Comparison of ENCODE assay signal across 1 cellular context in the genomic region with DNA sequence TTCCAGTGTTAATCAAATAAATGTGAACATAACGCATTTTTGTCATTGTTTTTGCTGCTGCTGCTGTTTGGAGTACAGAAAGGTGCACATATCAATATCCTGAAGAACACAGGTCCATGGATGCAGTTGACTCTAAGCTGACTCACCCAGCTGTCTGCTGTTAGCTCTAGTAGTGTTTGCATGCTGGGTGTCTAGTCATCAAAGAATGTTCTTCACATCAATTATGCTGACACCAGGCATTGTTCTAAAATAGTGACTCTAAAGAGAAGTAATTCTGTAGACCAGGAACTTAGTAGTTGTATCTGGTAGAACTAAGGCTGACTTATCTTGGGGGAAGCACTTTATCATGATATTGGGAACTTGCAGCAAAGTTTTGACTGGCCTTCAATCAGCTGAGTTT.
TF ChIP-seq lines count a peak whose summit lies in the region.

No MANE protein-coding gene starts in this region.

TF ChIP-seq in GM23338, 12 proteins besides CTCF, POLR2A, EP300 and RAD21 (continued from another document):
- TF ChIP-seq JUNB (IDR thresholded peaks at IDR 0.05; ENCODE audit: unreplicated experiment): no peak
- TF ChIP-seq ZNF331 (CRISPR knock-in tag; IDR thresholded peaks at IDR 0.05; ENCODE audit: low read depth): no peak
- TF ChIP-seq STAT1 (IDR thresholded peaks at IDR 0.05; ENCODE audit: unreplicated experiment): no peak
- no peak for TF ChIP-seq POLR2AphosphoS5 (IDR thresholded peaks at IDR 0.05; ENCODE audit: low read depth)
- TF ChIP-seq, protein P1, sequence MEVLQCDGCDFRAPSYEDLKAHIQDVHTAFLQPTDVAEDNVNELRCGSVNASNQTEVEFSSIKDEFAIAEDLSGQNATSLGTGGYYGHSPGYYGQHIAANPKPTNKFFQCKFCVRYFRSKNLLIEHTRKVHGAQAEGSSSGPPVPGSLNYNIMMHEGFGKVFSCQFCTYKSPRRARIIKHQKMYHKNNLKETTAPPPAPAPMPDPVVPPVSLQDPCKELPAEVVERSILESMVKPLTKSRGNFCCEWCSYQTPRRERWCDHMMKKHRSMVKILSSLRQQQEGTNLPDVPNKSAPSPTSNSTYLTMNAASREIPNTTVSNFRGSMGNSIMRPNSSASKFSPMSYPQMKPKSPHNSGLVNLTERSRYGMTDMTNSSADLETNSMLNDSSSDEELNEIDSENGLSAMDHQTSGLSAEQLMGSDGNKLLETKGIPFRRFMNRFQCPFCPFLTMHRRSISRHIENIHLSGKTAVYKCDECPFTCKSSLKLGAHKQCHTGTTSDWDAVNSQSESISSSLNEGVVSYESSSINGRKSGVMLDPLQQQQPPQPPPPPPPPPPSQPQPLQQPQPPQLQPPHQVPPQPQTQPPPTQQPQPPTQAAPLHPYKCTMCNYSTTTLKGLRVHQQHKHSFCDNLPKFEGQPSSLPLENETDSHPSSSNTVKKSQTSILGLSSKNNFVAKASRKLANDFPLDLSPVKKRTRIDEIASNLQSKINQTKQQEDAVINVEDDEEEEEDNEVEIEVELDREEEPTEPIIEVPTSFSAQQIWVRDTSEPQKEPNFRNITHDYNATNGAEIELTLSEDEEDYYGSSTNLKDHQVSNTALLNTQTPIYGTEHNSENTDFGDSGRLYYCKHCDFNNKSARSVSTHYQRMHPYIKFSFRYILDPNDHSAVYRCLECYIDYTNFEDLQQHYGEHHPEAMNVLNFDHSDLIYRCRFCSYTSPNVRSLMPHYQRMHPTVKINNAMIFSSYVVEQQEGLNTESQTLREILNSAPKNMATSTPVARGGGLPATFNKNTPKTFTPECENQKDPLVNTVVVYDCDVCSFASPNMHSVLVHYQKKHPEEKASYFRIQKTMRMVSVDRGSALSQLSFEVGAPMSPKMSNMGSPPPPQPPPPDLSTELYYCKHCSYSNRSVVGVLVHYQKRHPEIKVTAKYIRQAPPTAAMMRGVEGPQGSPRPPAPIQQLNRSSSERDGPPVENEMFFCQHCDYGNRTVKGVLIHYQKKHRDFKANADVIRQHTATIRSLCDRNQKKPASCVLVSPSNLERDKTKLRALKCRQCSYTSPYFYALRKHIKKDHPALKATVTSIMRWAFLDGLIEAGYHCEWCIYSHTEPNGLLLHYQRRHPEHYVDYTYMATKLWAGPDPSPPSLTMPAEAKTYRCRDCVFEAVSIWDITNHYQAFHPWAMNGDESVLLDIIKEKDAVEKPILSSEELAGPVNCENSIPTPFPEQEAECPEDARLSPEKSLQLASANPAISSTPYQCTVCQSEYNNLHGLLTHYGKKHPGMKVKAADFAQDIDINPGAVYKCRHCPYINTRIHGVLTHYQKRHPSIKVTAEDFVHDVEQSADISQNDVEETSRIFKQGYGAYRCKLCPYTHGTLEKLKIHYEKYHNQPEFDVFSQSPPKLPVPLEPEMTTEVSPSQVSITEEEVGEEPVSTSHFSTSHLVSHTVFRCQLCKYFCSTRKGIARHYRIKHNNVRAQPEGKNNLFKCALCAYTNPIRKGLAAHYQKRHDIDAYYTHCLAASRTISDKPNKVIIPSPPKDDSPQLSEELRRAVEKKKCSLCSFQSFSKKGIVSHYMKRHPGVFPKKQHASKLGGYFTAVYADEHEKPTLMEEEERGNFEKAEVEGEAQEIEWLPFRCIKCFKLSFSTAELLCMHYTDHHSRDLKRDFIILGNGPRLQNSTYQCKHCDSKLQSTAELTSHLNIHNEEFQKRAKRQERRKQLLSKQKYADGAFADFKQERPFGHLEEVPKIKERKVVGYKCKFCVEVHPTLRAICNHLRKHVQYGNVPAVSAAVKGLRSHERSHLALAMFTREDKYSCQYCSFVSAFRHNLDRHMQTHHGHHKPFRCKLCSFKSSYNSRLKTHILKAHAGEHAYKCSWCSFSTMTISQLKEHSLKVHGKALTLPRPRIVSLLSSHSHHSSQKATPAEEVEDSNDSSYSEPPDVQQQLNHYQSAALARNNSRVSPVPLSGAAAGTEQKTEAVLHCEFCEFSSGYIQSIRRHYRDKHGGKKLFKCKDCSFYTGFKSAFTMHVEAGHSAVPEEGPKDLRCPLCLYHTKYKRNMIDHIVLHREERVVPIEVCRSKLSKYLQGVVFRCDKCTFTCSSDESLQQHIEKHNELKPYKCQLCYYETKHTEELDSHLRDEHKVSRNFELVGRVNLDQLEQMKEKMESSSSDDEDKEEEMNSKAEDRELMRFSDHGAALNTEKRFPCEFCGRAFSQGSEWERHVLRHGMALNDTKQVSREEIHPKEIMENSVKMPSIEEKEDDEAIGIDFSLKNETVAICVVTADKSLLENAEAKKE (CRISPR knock-in tag; IDR thresholded peaks at IDR 0.05): no peak
- TF ChIP-seq CREB1 (CRISPR knock-in tag; IDR thresholded peaks at IDR 0.05; ENCODE audit: low read depth): no peak
